Comparison of ENCODE assay signal across 24 cellular contexts in the genomic region with DNA sequence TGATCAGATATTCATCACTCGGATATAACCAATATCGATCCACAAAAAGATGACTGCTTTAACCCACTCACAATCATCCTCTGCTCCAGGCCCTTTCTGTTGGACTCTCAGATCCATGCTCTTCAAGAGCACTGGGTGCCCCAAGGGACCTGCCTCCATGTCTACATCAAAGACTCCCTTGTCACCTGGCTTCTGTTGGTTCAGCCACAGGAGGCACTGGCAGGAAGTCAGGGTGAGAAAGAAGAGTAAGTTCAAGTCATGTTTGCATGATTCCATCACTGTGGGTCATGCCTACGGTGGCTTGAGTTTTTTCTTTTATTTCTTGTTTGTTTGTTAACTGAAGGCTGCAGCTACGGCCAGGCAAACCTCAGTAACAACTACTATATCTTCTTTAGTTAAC.
DNase-seq lines count a peak whose midpoint lies in the region; ATAC-seq, FAIRE-seq and TF ChIP-seq lines count a peak whose summit lies in the region.
"Had no signal": no experiment of that assay in that cellular context is flagged by ENCODE, and none has a peak within 500 bp of the region (broad histone marks: within the 10 kb centered on the region; RNA-seq: fewer than 3 reads in every experiment).

No MANE protein-coding gene starts in this region.

- H3K27ac ChIP-seq in CD4-positive, alpha-beta T cell (ENCODE audit: low read depth, low read length) = no peak overlapping the region
- H3K27ac ChIP-seq in DND-41 (ENCODE audit: low read length) (peak overlapping the region; percentile 17), pancreas (no peak overlapping the region)
- H3K27ac ChIP-seq: RWPE1 had no signal

- no peak overlapping the region for H3K4me3 ChIP-seq in DND-41 (ENCODE audit: low read depth in 1 of 2, low read length in 2 of 2)
- no peak overlapping the region for H3K4me3 ChIP-seq in pancreas

- POLR2A ChIA-PET in CD4-positive, alpha-beta T cell (lab: Charles Lee) = no interaction called here

- no peaks in the 10 kb centered on the region for H3K36me3 ChIP-seq in DND-41 (ENCODE audit: insufficient read depth, low read length)
- no peaks in the 10 kb centered on the region for H3K36me3 ChIP-seq in pancreas

- no peak for FAIRE-seq in pancreas (lab: Jason Lieb, UNC)
- FAIRE-seq: GM19239, H54, HTR-8/SVneo had no signal

- no peak overlapping the region for H3K4me3 Mint-ChIP-seq in activated naive CD4-positive, alpha-beta T cell treated with anti-CD3 and anti-CD28 coated beads for 36 hours
- peak overlapping the region; percentile 11 for H3K4me3 Mint-ChIP-seq in CD4-positive, alpha-beta T cell
- H3K4me3 Mint-ChIP-seq: CD8-positive, alpha-beta T cell had no signal

- 0 out of 2 replicates have a peak overlapping the region, but pooled peaks have one; percentile 6 for H3K4me2 ChIP-seq in DND-41 (ENCODE audit: insufficient read depth, low read length)

- H4K20me1 ChIP-seq in DND-41 (ENCODE audit: insufficient read depth, low read length) = no peaks in the 10 kb centered on the region

- no peak overlapping the region for H2AFZ ChIP-seq in DND-41 (ENCODE audit: low read depth, low read length)

- no peaks in the 10 kb centered on the region for H3K9me3 Mint-ChIP-seq in activated naive CD4-positive, alpha-beta T cell treated with anti-CD3 and anti-CD28 coated beads for 36 hours
- H3K9me3 Mint-ChIP-seq in CD4-positive, alpha-beta T cell = no peaks in the 10 kb centered on the region
- H3K9me3 Mint-ChIP-seq: CD8-positive, alpha-beta T cell had no signal

- in situ Hi-C loops in SK-MEL-5 (cut with HindIII; ENCODE audit: low pct_unique_long_range_greater_than_20kb, low sequenced_read_pairs) = no loop called here

- no peaks in the 10 kb centered on the region for H3K27me3 Mint-ChIP-seq in activated naive CD4-positive, alpha-beta T cell treated with anti-CD3 and anti-CD28 coated beads for 36 hours (ENCODE audit: low read depth)
- no peaks in the 10 kb centered on the region for H3K27me3 Mint-ChIP-seq in CD4-positive, alpha-beta T cell

- 73% methylated on average over 4 of the region's 4 CpGs for WGBS in pancreas, 2 donors

- ATAC-seq in CD4-positive, alpha-beta T cell (ENCODE audit: poor library complexity) = no peak
- ATAC-seq in DND-41 (ENCODE audit: insufficient read depth, low read depth) = peak; percentile 99
- ATAC-seq in pancreas = no peak
- ATAC-seq: CD8-positive, alpha-beta T cell; Panc1 had no signal

- peaks cover 48% of the 10 kb centered on the region for H3K4me1 Mint-ChIP-seq in activated naive CD4-positive, alpha-beta T cell treated with anti-CD3 and anti-CD28 coated beads for 36 hours (ENCODE audit: low read depth)
- peaks cover 42% of the 10 kb centered on the region for H3K4me1 Mint-ChIP-seq in CD4-positive, alpha-beta T cell (ENCODE audit: low read depth)

- H3K4me1 ChIP-seq in DND-41 (ENCODE audit: insufficient read depth, low read length) = peaks cover 44% of the 10 kb centered on the region
- H3K4me1 ChIP-seq in pancreas = no peaks in the 10 kb centered on the region
- H3K4me1 ChIP-seq: Caco-2 had no signal

- CTCF ChIA-PET in activated naive CD4-positive, alpha-beta T cell treated with anti-CD3 and anti-CD28 coated beads for 36 hours (lab: Charles Lee) = interaction anchor here (0.7 to 1.4 kb wide), 3 partner anchors 21 to 292 kb away, joined by 3 to 5 read pairs (median 3); no protein-coding TSS in a partner anchor
- CTCF ChIA-PET in CD4-positive, alpha-beta T cell (lab: Charles Lee) = no interaction called here

- peak overlapping the region; percentile 66 for H3K27ac Mint-ChIP-seq in activated naive CD4-positive, alpha-beta T cell treated with anti-CD3 and anti-CD28 coated beads for 36 hours
- peak overlapping the region; percentile 24 for H3K27ac Mint-ChIP-seq in CD4-positive, alpha-beta T cell

- no peaks in the 10 kb centered on the region for H3K79me2 ChIP-seq in DND-41 (ENCODE audit: insufficient read depth, low read length)

- H3K9me3 ChIP-seq in CD4-positive, alpha-beta T cell (ENCODE audit: control insufficient read depth, low read length) = no peaks in the 10 kb centered on the region
- H3K9me3 ChIP-seq in DND-41 (ENCODE audit: insufficient read depth, low read length, severe bottlenecking) (no peaks in the 10 kb centered on the region), pancreas (no peaks in the 10 kb centered on the region)
- H3K9me3 ChIP-seq: Caco-2 had no signal

- no peak for TF ChIP-seq CTCF in CD4-positive, alpha-beta T cell (IDR thresholded peaks at IDR 0.05)
- TF ChIP-seq CTCF in DND-41 (IDR thresholded peaks at IDR 0.05; ENCODE audit: borderline replicate concordance, extremely low read depth, low read length, poor library complexity, severe bottlenecking) (no peak), pancreas (IDR thresholded peaks at IDR 0.05) (no peak)

- no peaks in the 10 kb centered on the region for H3K36me3 Mint-ChIP-seq in activated naive CD4-positive, alpha-beta T cell treated with anti-CD3 and anti-CD28 coated beads for 36 hours (ENCODE audit: low read depth)
- H3K36me3 Mint-ChIP-seq in CD4-positive, alpha-beta T cell (ENCODE audit: low read depth) = no peaks in the 10 kb centered on the region
- H3K36me3 Mint-ChIP-seq: CD8-positive, alpha-beta T cell had no signal

- H3K27me3 ChIP-seq in CD4-positive, alpha-beta T cell (ENCODE audit: control insufficient read depth, insufficient read depth, low read length) = no peaks in the 10 kb centered on the region
- no peaks in the 10 kb centered on the region for H3K27me3 ChIP-seq in DND-41 (ENCODE audit: insufficient read depth, low read length, poor library complexity)
- no peaks in the 10 kb centered on the region for H3K27me3 ChIP-seq in pancreas

- peak; percentile 62 for DNase-seq in activated naive CD4-positive, alpha-beta T cell treated with anti-CD3 and anti-CD28 coated beads for 36 hours
- DNase-seq in activated naive CD4-positive, alpha-beta T cell treated with anti-CD3 and anti-CD28 coated beads, Interleukin-2, amount 50 U/mL, for 16 hours = no peak
- DNase-seq in CD4-positive, alpha-beta T cell = no peak
- DNase-seq in DND-41 (peak; percentile 88), SK-MEL-5 (ENCODE audit: low read depth, low spot score) (peak; percentile 0), DMS79 treated with DMSO at 0.1 percent for 48 hours (lab: John Stamatoyannopoulos, UW) (no peak), D341Med (ENCODE audit: low spot score) (no peak), pancreas (no peak)
- DNase-seq: C1 segment of cervical spinal cord; Caco-2; CD8-positive, alpha-beta T cell; DMS 273 treated with DMSO at 0.1 percent for 48 hours; DMS79; KBM-7; NCI-H1048; NCI-H1694; NCI-H2029 treated with DMSO at 0.1 percent for 48 hours; NCI-H446 treated with DMSO at 0.1 percent for 48 hours; SHP77 had no signal

- intact Hi-C loops in activated naive CD4-positive, alpha-beta T cell treated with anti-CD3 and anti-CD28 coated beads for 36 hours (cut with micrococcal nuclease) = no loop called here
- intact Hi-C loops in CD4-positive, alpha-beta T cell (cut with DNase I, micrococcal nuclease) = no loop called here
- intact Hi-C loops in pancreas (cut with DNase I) = no loop called here

- H3K9ac ChIP-seq in DND-41 (ENCODE audit: low read depth, low read length) = no peak overlapping the region

Comparison
In these comparisons a context has a peak if more than half of its experiments do, and no peak if none do; other contexts are left out.
1. DNase-seq: peak in activated naive CD4-positive, alpha-beta T cell treated with anti-CD3 and anti-CD28 coated beads for 36 hours (single experiment), DND-41 (single experiment) and SK-MEL-5 (single experiment); none in activated naive CD4-positive, alpha-beta T cell treated with anti-CD3 and anti-CD28 coated beads, Interleukin-2, amount 50 U/mL, for 16 hours (single experiment), CD4-positive, alpha-beta T cell (0 of 10), DMS79 treated with DMSO at 0.1 percent for 48 hours (single experiment), D341Med (single experiment) and pancreas (0 of 6).